In genomic region chr11:16095756-16096155, GRCh38 we compare ENCODE assay signal across 1 cellular context.
TF ChIP-seq lines count a peak whose summit lies in the region.

No MANE protein-coding gene starts in this region.

TF ChIP-seq in A549, 52 proteins besides CTCF, POLR2A, EP300 and RAD21 (continued from another document):
- no peak for TF ChIP-seq MAFK (IDR thresholded peaks at IDR 0.05; ENCODE audit: partially characterized antibody)
